ENCODE assay signal across 20 cellular contexts in the genomic region with DNA sequence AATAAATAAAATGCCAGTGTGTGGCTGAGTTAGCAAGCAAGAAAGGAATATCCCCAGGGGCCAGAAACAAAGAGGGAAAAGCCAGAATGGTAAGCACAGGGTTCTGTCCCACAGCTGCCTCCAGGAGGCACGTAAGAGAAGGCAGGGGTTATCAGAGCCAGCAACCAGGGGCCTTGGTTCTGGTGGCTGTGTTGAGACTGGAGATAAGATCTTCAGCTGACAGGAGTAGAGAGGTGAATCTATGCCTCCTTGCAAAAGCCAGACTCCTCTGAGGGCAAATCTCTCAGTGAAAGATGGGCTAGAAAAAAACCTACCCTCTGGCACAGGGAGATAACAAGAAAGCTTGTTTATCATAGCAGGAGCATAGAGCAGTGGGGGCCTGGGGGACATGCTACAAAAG. TPM values are rescaled to one million over a fixed set of nuclear protein-coding genes. Genes with fewer than 3 reads are reported as not detected.
DNase-seq lines count a peak whose midpoint lies in the region; ATAC-seq and TF ChIP-seq lines count a peak whose summit lies in the region.
"Had no signal": no experiment of that assay in that cellular context is flagged by ENCODE, and none has a peak within 500 bp of the region (broad histone marks: within the 10 kb centered on the region; RNA-seq: fewer than 3 reads in every experiment).

No MANE protein-coding gene starts in this region.

- H3K9me2 ChIP-seq in PC-3 (replicated peaks; ENCODE audit: low read length): no peaks in the 10 kb centered on the region

- peak; percentile 43 for ATAC-seq in PC-3
- no peak for ATAC-seq in HG02759 (IDR thresholded peaks at IDR 0.05; ENCODE audit: unreplicated experiment)
- ATAC-seq in HG03139 (IDR thresholded peaks at IDR 0.05; ENCODE audit: unreplicated experiment): no peak
- ATAC-seq: activated CD8-positive, alpha-beta T cell treated with anti-CD3 and anti-CD28 coated beads, Interleukin-2, amount 10 ng/mL, durations not matched to agents 7 days and 5 days; effector memory CD8-positive, alpha-beta T cell; HepG2; left lobe of liver had no signal

- H3K9me3 Mint-ChIP-seq in mesothelial cell of epicardium: peaks cover 8% of the 10 kb centered on the region
- H3K9me3 Mint-ChIP-seq: CD4-positive, alpha-beta T cell; effector memory CD8-positive, alpha-beta T cell had no signal

- no peak overlapping the region for H3K4me3 Mint-ChIP-seq in mesothelial cell of epicardium
- H3K4me3 Mint-ChIP-seq: activated CD8-positive, alpha-beta T cell treated with anti-CD3 and anti-CD28 coated beads, Interleukin-2, amount 10 ng/mL, durations not matched to agents 7 days and 5 days; CD4-positive, alpha-beta T cell; effector memory CD8-positive, alpha-beta T cell had no signal

- no peaks in the 10 kb centered on the region for H3K36me3 Mint-ChIP-seq in mesothelial cell of epicardium

- H3K79me2 ChIP-seq in PC-3 (ENCODE audit: low read length): no peaks in the 10 kb centered on the region

- no TSS peak for BruUV-seq in PC-3 (replicated peaks; lab: Mats Ljungman, UMichigan)

- no peaks in the 10 kb centered on the region for H3F3A ChIP-seq in PC-3 (ENCODE audit: low read length, unreplicated experiment)

- H3K27ac ChIP-seq in PC-3 (ENCODE audit: low read length): no peak overlapping the region
- H3K27ac ChIP-seq: ovary, skin epidermis, thoracic aorta had no signal

- no peak overlapping the region for H3K4me3 ChIP-seq in PC-3 (ENCODE audit: low read length)
- H3K4me3 ChIP-seq: HAP-1, ovary, skin epidermis, thoracic aorta had no signal

- no peak overlapping the region for H3K4me2 ChIP-seq in PC-3 (ENCODE audit: low read length)

- H3K9me3 ChIP-seq in PC-3 (ENCODE audit: low read length): no peaks in the 10 kb centered on the region
- H3K9me3 ChIP-seq: HAP-1, ovary, thoracic aorta had no signal

- 0 out of 2 replicates have a peak, but pooled peaks cover 3% of the 10 kb centered on the region for H3K4me1 ChIP-seq in PC-3 (ENCODE audit: insufficient read depth, low read length)
- H3K4me1 ChIP-seq: HAP-1 had no signal

- DNase-seq in NCI-H187 treated with DMSO at 0.1 percent for 48 hours (lab: John Stamatoyannopoulos, UW) (peak; percentile 14), NCI-H187 (lab: John Stamatoyannopoulos, UW) (no peak), NCI-H1092 treated with DMSO at 0.1 percent for 48 hours (lab: John Stamatoyannopoulos, UW) (peak; percentile 27), PC-3 (no peak), mesothelial cell of epicardium (ENCODE audit: low spot score in 2 of 2, unreplicated experiment in 2 of 2) (no peak), CD1c-positive myeloid dendritic cell (ENCODE audit: extremely low spot score) (no peak)
- DNase-seq: activated CD8-positive, alpha-beta T cell treated with anti-CD3 and anti-CD28 coated beads, Interleukin-2, amount 10 ng/mL, durations not matched to agents 7 days and 5 days; caudate nucleus; CD4-positive, alpha-beta T cell; effector memory CD8-positive, alpha-beta T cell; GDM1; ovary; stimulated activated CD4-positive, alpha-beta T cell treated with anti-CD3 and anti-CD28 coated beads, Interleukin-4, amount 100 ng/mL, for 4 hours had no signal

- TF ChIP-seq CTCF in PC-3 (conservative IDR thresholded peaks at IDR 0.05; ENCODE audit: low read depth, low read length) (no peak), mesothelial cell of epicardium (IDR thresholded peaks at IDR 0.05; ENCODE audit: unreplicated experiment) (no peak)

- H3K4me1 Mint-ChIP-seq in mesothelial cell of epicardium: peaks cover 35% of the 10 kb centered on the region

- POLR2A ChIA-PET in PC-3 (lab: Charles Lee; ENCODE audit: unreplicated experiment): no interaction called here

- intact Hi-C loops in PC-3 (cut with micrococcal nuclease): no loop called here

- no peaks in the 10 kb centered on the region for H3K36me3 ChIP-seq in PC-3 (ENCODE audit: low read depth, low read length)
- H3K36me3 ChIP-seq: HAP-1, ovary, thoracic aorta had no signal

- CTCF ChIA-PET in PC-3 (lab: Charles Lee): no interaction called here

- no peak overlapping the region for H3K9ac ChIP-seq in PC-3 (ENCODE audit: low read length)

- no peaks in the 10 kb centered on the region for H3K27me3 Mint-ChIP-seq in mesothelial cell of epicardium (ENCODE audit: low read depth)

- H4K20me1 ChIP-seq in PC-3 (ENCODE audit: low read length): no peaks in the 10 kb centered on the region

- no peaks in the 10 kb centered on the region for H3K27me3 ChIP-seq in PC-3 (ENCODE audit: low read length)
- H3K27me3 ChIP-seq: ovary had no signal

- no peak overlapping the region for H2AFZ ChIP-seq in PC-3 (ENCODE audit: low read length)

- peak overlapping the region; percentile 45 for H3K27ac Mint-ChIP-seq in mesothelial cell of epicardium
- H3K27ac Mint-ChIP-seq: activated CD8-positive, alpha-beta T cell treated with anti-CD3 and anti-CD28 coated beads, Interleukin-2, amount 10 ng/mL, durations not matched to agents 7 days and 5 days; CD4-positive, alpha-beta T cell had no signal

RNA-seq across cellular contexts. Expression of a gene that starts 29.8 kb away (rescaled TPM):
- total RNA-seq in PC-3 (2014; rRNA removed) (0.11 TPM in 1 of 2 replicates, not detected in the other), mesothelial cell of epicardium (0.27 to 0.34 TPM (median 0.32 TPM) in 3 replicates)
- total RNA-seq: HepG2 had no signal

RNA-seq across cellular contexts. Expression of a gene that starts 57.6 kb away (rescaled TPM):
- total RNA-seq in PC-3 (2014; rRNA removed): 50.2 and 71.9 TPM in 2 replicates
- total RNA-seq in mesothelial cell of epicardium: 52.2 to 59.6 TPM (median 53.2 TPM) in 3 replicates

Comparison
In these comparisons a context has a peak if more than half of its experiments do, and no peak if none do; other contexts are left out.
1. DNase-seq: peak in NCI-H187 treated with DMSO at 0.1 percent for 48 hours (single experiment) and NCI-H1092 treated with DMSO at 0.1 percent for 48 hours (single experiment); none in NCI-H187 (0 of 2), PC-3 (single experiment), mesothelial cell of epicardium (0 of 2) and CD1c-positive myeloid dendritic cell (single experiment).